In genomic region chr14:79320561-79320960, GRCh38 we compare ENCODE assay signal across 32 cellular contexts.
"Had no signal": no experiment of that assay in that cellular context is flagged by ENCODE, and none has a peak within 500 bp of the region (broad histone marks: within the 10 kb centered on the region; RNA-seq: fewer than 3 reads in every experiment).

No MANE protein-coding gene starts in this region.

- H3K4me1 ChIP-seq: psoas muscle, right lobe of liver, spleen, suprapubic skin, testis, tibial artery, upper lobe of right lung, uterus had no signal

- H3K27me3 ChIP-seq: neural progenitor cell, ovary, right lobe of liver, sigmoid colon, spleen, suprapubic skin, testis, tibial artery, transverse colon, upper lobe of right lung, uterus had no signal

- H3K36me3 Mint-ChIP-seq: natural killer cell; neural progenitor cell; stimulated activated memory B cell treated with anti-CD40 and anti-IgM and Interleukin-4, amounts not matched to agents 10 μg/mL and 1 μg/mL and 100 μg/mL, for 72 hours had no signal

- H3K9me3 ChIP-seq: ovary, psoas muscle, right lobe of liver, sigmoid colon, spleen, suprapubic skin, testis, tibial artery, transverse colon, upper lobe of right lung, uterus had no signal

- H3K27ac Mint-ChIP-seq: natural killer cell; nephron; neural progenitor cell; progenitor cell of endocrine pancreas; stimulated activated memory B cell treated with anti-CD40 and anti-IgM and Interleukin-4, amounts not matched to agents 10 μg/mL and 1 μg/mL and 100 μg/mL, for 72 hours; stimulated activated naive CD8-positive, alpha-beta T cell treated with anti-CD3 and anti-CD28 coated beads, Interleukin-15, amount 100 ng/mL, for 72 hours; type B pancreatic cell had no signal

- DNase-seq: natural killer cell; occipital lobe; ovary; posterior cingulate gyrus; psoas muscle; right cardiac atrium; right lobe of liver; sigmoid colon; spleen; stimulated activated CD4-positive, alpha-beta T cell treated with anti-CD3 and anti-CD28 coated beads, Interleukin-12 subunit alpha, Interleukin-12 subunit beta, amount 100 ng/mL, for 4 hours; stimulated activated CD4-positive, alpha-beta T cell treated with anti-CD3 and anti-CD28 coated beads, Interleukin-1b, Interleukin-23, amount 100 ng/mL, for 48 hours; stimulated activated CD4-positive, alpha-beta T cell treated with anti-CD3 and anti-CD28 coated beads, Interleukin-4, amount 100 ng/mL, for 1 hour; stimulated activated CD4-positive, alpha-beta T cell treated with anti-CD3 and anti-CD28 coated beads, Interleukin-4, amount 100 ng/mL, for 4 hours; stimulated activated CD8-positive, alpha-beta memory T cell treated with anti-CD3 and anti-CD28 coated beads, Interleukin-4, amount 100 ng/mL, for 48 hours; stimulated activated naive CD4-positive, alpha-beta T cell; stimulated activated naive CD8-positive, alpha-beta T cell treated with anti-CD3 and anti-CD28 coated beads, Interleukin-15, amount 100 ng/mL, for 72 hours; stimulated activated naive CD8-positive, alpha-beta T cell treated with anti-CD3 and anti-CD28 coated beads, Interleukin-15, Interleukin-2, amounts not matched to agents 100 U/mL and 50 U/mL, for 24 hours; substantia nigra; testis; tibial artery; transverse colon; upper lobe of right lung; uterus had no signal

- H3K9me3 Mint-ChIP-seq: nephron; neural progenitor cell; stimulated activated memory B cell treated with anti-CD40 and anti-IgM and Interleukin-4, amounts not matched to agents 10 μg/mL and 1 μg/mL and 100 μg/mL, for 72 hours; stimulated activated naive CD8-positive, alpha-beta T cell treated with anti-CD3 and anti-CD28 coated beads, Interleukin-15, amount 100 ng/mL, for 72 hours had no signal

- H3K4me1 Mint-ChIP-seq: natural killer cell; stimulated activated memory B cell treated with anti-CD40 and anti-IgM and Interleukin-4, amounts not matched to agents 10 μg/mL and 1 μg/mL and 100 μg/mL, for 72 hours; stimulated activated naive CD8-positive, alpha-beta T cell treated with anti-CD3 and anti-CD28 coated beads, Interleukin-15, amount 100 ng/mL, for 72 hours had no signal

- H3K27ac ChIP-seq: neural progenitor cell, ovary, parathyroid adenoma, psoas muscle, right lobe of liver, sigmoid colon, skin epidermis, spleen, suprapubic skin, testis, tibial artery, transverse colon, upper lobe of right lung, uterus had no signal

- H3K4me3 Mint-ChIP-seq: natural killer cell; nephron; neural progenitor cell; stimulated activated memory B cell treated with anti-CD40 and anti-IgM and Interleukin-4, amounts not matched to agents 10 μg/mL and 1 μg/mL and 100 μg/mL, for 72 hours; stimulated activated naive CD8-positive, alpha-beta T cell treated with anti-CD3 and anti-CD28 coated beads, Interleukin-15, amount 100 ng/mL, for 72 hours; type B pancreatic cell had no signal

- H3K4me3 ChIP-seq: neural progenitor cell, ovary, psoas muscle, right lobe of liver, sigmoid colon, skin epidermis, smooth muscle cell, spleen, suprapubic skin, testis, tibial artery, transverse colon, upper lobe of right lung, uterus had no signal

- H3K4me2 ChIP-seq: neural progenitor cell, smooth muscle cell had no signal

- H3K36me3 ChIP-seq: neural progenitor cell, ovary, right lobe of liver, sigmoid colon, spleen, suprapubic skin, tibial artery, transverse colon, upper lobe of right lung, uterus had no signal

- ATAC-seq: natural killer cell; psoas muscle; right cardiac atrium; right lobe of liver; stimulated activated memory B cell treated with anti-CD40 and anti-IgM and Interleukin-4, amounts not matched to agents 10 μg/mL and 1 μg/mL and 100 μg/mL, for 72 hours; stimulated activated naive CD8-positive, alpha-beta T cell treated with anti-CD3 and anti-CD28 coated beads, Interleukin-15, amount 100 ng/mL, for 72 hours; stimulated activated naive CD8-positive, alpha-beta T cell treated with anti-CD3 and anti-CD28 coated beads, Interleukin-15, Interleukin-2, amounts not matched to agents 100 U/mL and 50 U/mL, for 24 hours; upper lobe of right lung had no signal

- H3K9ac ChIP-seq: neural progenitor cell, parathyroid adenoma had no signal

- H2AFZ ChIP-seq: neural progenitor cell, parathyroid adenoma had no signal

- H3K27me3 Mint-ChIP-seq: progenitor cell of endocrine pancreas; stimulated activated memory B cell treated with anti-CD40 and anti-IgM and Interleukin-4, amounts not matched to agents 10 μg/mL and 1 μg/mL and 100 μg/mL, for 72 hours; stimulated activated naive CD8-positive, alpha-beta T cell treated with anti-CD3 and anti-CD28 coated beads, Interleukin-15, amount 100 ng/mL, for 72 hours; type B pancreatic cell had no signal
